1 cellular context compared by ENCODE assay signal in the genomic region with DNA sequence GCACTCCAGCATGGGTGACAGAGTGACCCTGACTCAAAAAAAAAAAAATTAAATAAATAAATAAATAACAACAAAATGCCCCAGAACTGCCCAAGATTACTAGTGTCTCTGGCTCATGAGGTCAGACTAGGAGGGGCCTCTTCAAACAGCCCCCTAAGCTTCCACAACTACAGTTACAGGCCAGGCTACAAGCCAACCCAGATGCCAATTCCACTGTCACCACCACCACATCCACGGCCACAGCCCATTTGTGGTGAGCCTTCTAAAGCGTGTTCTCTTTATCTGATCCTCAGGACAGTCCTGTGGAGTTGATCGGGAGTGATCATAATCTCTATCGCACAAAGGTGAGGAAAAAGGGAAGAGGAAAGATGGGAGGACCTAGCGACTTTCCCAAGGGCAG.
TF ChIP-seq lines count a peak whose summit lies in the region.

No MANE protein-coding gene starts in this region.

TF ChIP-seq in IMR-90, 13 proteins besides CTCF, POLR2A, EP300 and RAD21 (continued from another document):
- TF ChIP-seq, protein P1, sequence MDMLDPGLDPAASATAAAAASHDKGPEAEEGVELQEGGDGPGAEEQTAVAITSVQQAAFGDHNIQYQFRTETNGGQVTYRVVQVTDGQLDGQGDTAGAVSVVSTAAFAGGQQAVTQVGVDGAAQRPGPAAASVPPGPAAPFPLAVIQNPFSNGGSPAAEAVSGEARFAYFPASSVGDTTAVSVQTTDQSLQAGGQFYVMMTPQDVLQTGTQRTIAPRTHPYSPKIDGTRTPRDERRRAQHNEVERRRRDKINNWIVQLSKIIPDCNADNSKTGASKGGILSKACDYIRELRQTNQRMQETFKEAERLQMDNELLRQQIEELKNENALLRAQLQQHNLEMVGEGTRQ (IDR thresholded peaks at IDR 0.05; ENCODE audit: low read depth, low read length) = no peak
- no peak for TF ChIP-seq MAFK (IDR thresholded peaks at IDR 0.05; ENCODE audit: low read depth, low read length)
- TF ChIP-seq CHD1 (IDR thresholded peaks at IDR 0.05; ENCODE audit: low read depth, low read length) = no peak
- no peak for TF ChIP-seq CEBPB (IDR thresholded peaks at IDR 0.05; ENCODE audit: low read depth, low read length)
- no peak for TF ChIP-seq MAZ (IDR thresholded peaks at IDR 0.05; ENCODE audit: borderline replicate concordance, low read depth, low read length)
- TF ChIP-seq, protein P2, sequence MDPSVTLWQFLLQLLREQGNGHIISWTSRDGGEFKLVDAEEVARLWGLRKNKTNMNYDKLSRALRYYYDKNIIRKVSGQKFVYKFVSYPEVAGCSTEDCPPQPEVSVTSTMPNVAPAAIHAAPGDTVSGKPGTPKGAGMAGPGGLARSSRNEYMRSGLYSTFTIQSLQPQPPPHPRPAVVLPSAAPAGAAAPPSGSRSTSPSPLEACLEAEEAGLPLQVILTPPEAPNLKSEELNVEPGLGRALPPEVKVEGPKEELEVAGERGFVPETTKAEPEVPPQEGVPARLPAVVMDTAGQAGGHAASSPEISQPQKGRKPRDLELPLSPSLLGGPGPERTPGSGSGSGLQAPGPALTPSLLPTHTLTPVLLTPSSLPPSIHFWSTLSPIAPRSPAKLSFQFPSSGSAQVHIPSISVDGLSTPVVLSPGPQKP (IDR thresholded peaks at IDR 0.05; ENCODE audit: borderline replicate concordance, low read depth, low read length) = no peak
- TF ChIP-seq RFX5 (IDR thresholded peaks at IDR 0.05; ENCODE audit: low read depth, low read length) = no peak
- TF ChIP-seq NFE2L2 (IDR thresholded peaks at IDR 0.05; ENCODE audit: low read depth, low read length) = no peak
- TF ChIP-seq BHLHE40 (IDR thresholded peaks at IDR 0.05; ENCODE audit: low read depth, low read length) = no peak
- no peak for TF ChIP-seq RCOR1 (IDR thresholded peaks at IDR 0.05; ENCODE audit: insufficient replicate concordance, low read length)
